In genomic region chr9:101449071-101449721, GRCh38 we compare ENCODE assay signal across 8 cellular contexts. TPM values are rescaled to one million over a fixed set of nuclear protein-coding genes. Genes with fewer than 3 reads are reported as not detected.
DNase-seq lines count a peak whose midpoint lies in the region; ATAC-seq and TF ChIP-seq lines count a peak whose summit lies in the region.

No MANE protein-coding gene starts in this region.

- H3K4me3 ChIP-seq in GM08714 (ENCODE audit: low read length) (peak overlapping the region; percentile 49; the same call in 1 of the 2 replicates), HCT116 (replicated peaks in 1 of 2; ENCODE audit: low read depth in 1 of 2, low read length in 2 of 2) (peak overlapping the region; percentile 48 to 60)

- CTCF ChIA-PET in HCT116 (lab: Charles Lee): interaction anchor here (0.7 to 2.3 kb wide), 20 partner anchors 10 to 279 kb away, joined by 3 to 36 read pairs (median 4); partner anchors contain the start of genes MRPL50, RNF20 and ZNF189

- H3K4me3 Mint-ChIP-seq in activated naive CD8-positive, alpha-beta T cell treated with anti-CD3 and anti-CD28 coated beads, Interleukin-2, amount 10 ng/mL, durations not matched to agents 7 days and 5 days: peak overlapping the region; percentile 73
- peak overlapping the region; percentile 86 for H3K4me3 Mint-ChIP-seq in type B pancreatic cell

- peak overlapping the region; percentile 93 for H3K4me2 ChIP-seq in HCT116 (ENCODE audit: low read length)

- intact Hi-C loops in HCT116 (cut with micrococcal nuclease): loop anchor here (2.0 to 10.0 kb wide), 2 partner anchors 82 to 276 kb away; no protein-coding TSS in a partner anchor
- intact Hi-C loops in Right ventricle myocardium inferior (cut with DNase I): no loop called here

- H3K27ac Mint-ChIP-seq in activated naive CD8-positive, alpha-beta T cell treated with anti-CD3 and anti-CD28 coated beads, Interleukin-2, amount 10 ng/mL, durations not matched to agents 7 days and 5 days: no peak overlapping the region
- peak overlapping the region; percentile 2 for H3K27ac Mint-ChIP-seq in type B pancreatic cell

- H3K27ac ChIP-seq in HCT116 (ENCODE audit: low read depth, low read length): peak overlapping the region; percentile 51; the same call in 1 of the 2 replicates

- DNase-seq in HCT116 (ENCODE audit: low read depth, low spot score) (peak; percentile 83), M059J (ENCODE audit: low read depth) (peak; percentile 78), SK-MEL-5 (ENCODE audit: low read depth, low spot score) (peak; percentile 78), Right ventricle myocardium inferior (ENCODE audit: missing footprints) (peak; percentile 83), omental fat pad (ENCODE audit: low spot score) (peak; percentile 47), type B pancreatic cell (ENCODE audit: extremely low spot score, unreplicated experiment) (peak; percentile 81)
- peak; percentile 67 for DNase-seq in activated naive CD8-positive, alpha-beta T cell treated with anti-CD3 and anti-CD28 coated beads, Interleukin-2, amount 10 ng/mL, durations not matched to agents 7 days and 5 days

- peaks cover 0 to 6% of the 10 kb centered on the region in 2 experiments; a peak in 2 of 4 replicates for H3K4me1 ChIP-seq in HCT116 (ENCODE audit: control insufficient read depth in 1 of 2, insufficient read depth in 2 of 2, low read length in 2 of 2)

- RAD21 ChIA-PET in HCT116 (lab: Charles Lee; ENCODE audit: low non-redundant PET in 1 of 2, low total read pairs in 2 of 2, uncharacterized antibody in 2 of 2, unreplicated experiment in 2 of 2): interaction anchor here (0.6 to 1.2 kb wide), 3 partner anchors 10 to 51 kb away, joined by 3 to 4 read pairs (median 3); no protein-coding TSS in a partner anchor

- H3K9me3 Mint-ChIP-seq in activated naive CD8-positive, alpha-beta T cell treated with anti-CD3 and anti-CD28 coated beads, Interleukin-2, amount 10 ng/mL, durations not matched to agents 7 days and 5 days: peaks cover 1% of the 10 kb centered on the region
- H3K9me3 Mint-ChIP-seq in type B pancreatic cell: peaks cover 4% of the 10 kb centered on the region

- in situ Hi-C loops in SK-MEL-5 (cut with HindIII; ENCODE audit: low pct_unique_long_range_greater_than_20kb, low sequenced_read_pairs): no loop called here

- peak overlapping the region; percentile 48; the same call in 1 of the 2 replicates for H3K9ac ChIP-seq in HCT116 (ENCODE audit: low read length)

- peaks cover 2% of the 10 kb centered on the region for H3K36me3 Mint-ChIP-seq in activated naive CD8-positive, alpha-beta T cell treated with anti-CD3 and anti-CD28 coated beads, Interleukin-2, amount 10 ng/mL, durations not matched to agents 7 days and 5 days
- no peaks in the 10 kb centered on the region for H3K36me3 Mint-ChIP-seq in type B pancreatic cell

- peak; percentile 67 for TF ChIP-seq RAD21 in HCT116 (IDR thresholded peaks at IDR 0.05; ENCODE audit: low read depth)

- H4K20me1 ChIP-seq in HCT116 (ENCODE audit: insufficient read depth): no peaks in the 10 kb centered on the region

- H3K27me3 Mint-ChIP-seq in activated naive CD8-positive, alpha-beta T cell treated with anti-CD3 and anti-CD28 coated beads, Interleukin-2, amount 10 ng/mL, durations not matched to agents 7 days and 5 days: peaks cover 49% of the 10 kb centered on the region
- peaks cover 13% of the 10 kb centered on the region for H3K27me3 Mint-ChIP-seq in type B pancreatic cell

- POLR2A ChIA-PET in HCT116 (lab: Charles Lee): interaction anchor here (0.7 to 1.8 kb wide), 3 partner anchors 11 to 38 kb away, joined by 3 to 4 read pairs (median 4); a partner anchor contains a TSS
- POLR2A ChIA-PET in activated naive CD8-positive, alpha-beta T cell treated with anti-CD3 and anti-CD28 coated beads, Interleukin-2, amount 10 ng/mL, durations not matched to agents 7 days and 5 days (lab: Charles Lee): no interaction called here

- TF ChIP-seq CTCF in HCT116 (IDR thresholded peaks at IDR 0.05 in 2 of 3, conservative IDR thresholded peaks at IDR 0.05 in 1 of 3; ENCODE audit: borderline replicate concordance in 1 of 3, insufficient read depth in 1 of 3, low read depth in 2 of 3, low read length in 2 of 3): peak; percentile 57 to 96 (median 72)
- no peak for TF ChIP-seq CTCF in omental fat pad (IDR thresholded peaks at IDR 0.05)
- TF ChIP-seq CTCF in type B pancreatic cell (conservative IDR thresholded peaks at IDR 0.05): peak; percentile 77

- no peaks in the 10 kb centered on the region for H3K36me3 ChIP-seq in HCT116 (ENCODE audit: control insufficient read depth in 1 of 2, insufficient read depth in 2 of 2, low read length in 2 of 2)

- H3K4me1 Mint-ChIP-seq in activated naive CD8-positive, alpha-beta T cell treated with anti-CD3 and anti-CD28 coated beads, Interleukin-2, amount 10 ng/mL, durations not matched to agents 7 days and 5 days: peaks cover 5% of the 10 kb centered on the region
- no peaks in the 10 kb centered on the region for H3K4me1 Mint-ChIP-seq in type B pancreatic cell (ENCODE audit: unreplicated experiment)

- BruUV-seq in HCT116 (replicated peaks; lab: Mats Ljungman, UMichigan): no TSS peak

- peak overlapping the region; percentile 99 for H2AFZ ChIP-seq in HCT116 (ENCODE audit: low read depth, low read length, poor library complexity, severe bottlenecking)

- no peaks in the 10 kb centered on the region for H3K79me2 ChIP-seq in HCT116 (ENCODE audit: insufficient read depth, low read length)

- ATAC-seq in HCT116 (peak; percentile 98), Right ventricle myocardium inferior (peak; percentile 97), omental fat pad (ENCODE audit: low FRiP score) (peak; percentile 97)
- peak; percentile 94 for ATAC-seq in activated naive CD8-positive, alpha-beta T cell treated with anti-CD3 and anti-CD28 coated beads, Interleukin-2, amount 10 ng/mL, durations not matched to agents 7 days and 5 days (ENCODE audit: low read depth)

- TF ChIP-seq POLR2A in HCT116 (IDR thresholded peaks at IDR 0.05; ENCODE audit: borderline replicate concordance, extremely low read depth, insufficient read depth, insufficient read length): no peak

- no peaks in the 10 kb centered on the region for H3K9me2 ChIP-seq in HCT116 (ENCODE audit: insufficient read depth)

- H3K27me3 ChIP-seq in HCT116 (ENCODE audit: insufficient read depth, low read length): no peaks in the 10 kb centered on the region

- no peaks in the 10 kb centered on the region for H3K9me3 ChIP-seq in HCT116 (ENCODE audit: control insufficient read depth in 1 of 2, insufficient read depth in 1 of 2, low read depth in 1 of 2, low read length in 2 of 2)

TF ChIP-seq in HCT116, 20 proteins besides CTCF, POLR2A, EP300 and RAD21:
- TF ChIP-seq CBX3 (IDR thresholded peaks at IDR 0.05; ENCODE audit: low read depth) (0 out of 2 replicates have a peak, but pooled peaks have one; percentile 58), ELF1 (IDR thresholded peaks at IDR 0.05; ENCODE audit: borderline replicate concordance, low read depth) (no peak), POLR2AphosphoS5 (IDR thresholded peaks at IDR 0.05; ENCODE audit: low read depth, low read length) (no peak), JUND (IDR thresholded peaks at IDR 0.05) (no peak), SRF (IDR thresholded peaks at IDR 0.05; ENCODE audit: low read depth) (no peak), MAX (IDR thresholded peaks at IDR 0.05) (peak; percentile 29; the same call in 1 of the 2 replicates)
TF ChIP-seq in HCT116: peak in this region for 2.

RNA-seq across cellular contexts. Expression of gene ALDOB, which starts 13.6 kb away (rescaled TPM):
- 1.2 TPM for total RNA-seq in HCT116 (2021; ENCODE audit: unreplicated experiment)
- 0.04 TPM in 1 of 2 replicates, not detected in the other for polyA plus RNA-seq in HCT116 (2012)
- not detected in 2 replicates for total RNA-seq in M059J (2014; rRNA removed; shearing (Covaris generic))
- not detected in 2 replicates for total RNA-seq in SK-MEL-5 (2014; rRNA removed; shearing (Covaris generic))
- polyA plus RNA-seq in SK-MEL-5 (2015; cell fraction: cytosol; rRNA removed): not detected in 2 replicates
- not detected in 2 replicates for polyA plus RNA-seq in SK-MEL-5 (2015; cell fraction: nucleus; rRNA removed)
- total RNA-seq in activated naive CD8-positive, alpha-beta T cell treated with anti-CD3 and anti-CD28 coated beads, Interleukin-2, amount 10 ng/mL, durations not matched to agents 7 days and 5 days: not detected
- total RNA-seq in Right ventricle myocardium inferior: 0.43 TPM
- under 1 TPM in 1 of 4 donors, not detected in 3; 0.38 TPM for total RNA-seq in omental fat pad
- 30.5 and 36.7 TPM in 2 replicates for total RNA-seq in type B pancreatic cell (ENCODE audit: low replicate concordance)

RNA-seq across cellular contexts. Expression of gene ZNF189, which starts 50.5 kb away (rescaled TPM):
- 10.6 TPM for total RNA-seq in HCT116 (2021; ENCODE audit: unreplicated experiment)
- polyA plus RNA-seq in HCT116 (2012): 1.9 and 3.7 TPM in 2 replicates
- 11.1 and 15.1 TPM in 2 replicates for total RNA-seq in M059J (2014; rRNA removed; shearing (Covaris generic))
- 14.6 and 14.9 TPM in 2 replicates for total RNA-seq in SK-MEL-5 (2014; rRNA removed; shearing (Covaris generic))
- 6.0 and 7.8 TPM in 2 replicates for polyA plus RNA-seq in SK-MEL-5 (2015; cell fraction: cytosol; rRNA removed)
- 32.9 and 35.8 TPM in 2 replicates for polyA plus RNA-seq in SK-MEL-5 (2015; cell fraction: nucleus; rRNA removed)
- total RNA-seq in activated naive CD8-positive, alpha-beta T cell treated with anti-CD3 and anti-CD28 coated beads, Interleukin-2, amount 10 ng/mL, durations not matched to agents 7 days and 5 days: 10 to 100 TPM; 14.6 to 16.0 TPM
- 15.2 TPM for total RNA-seq in Right ventricle myocardium inferior
- 10 to 100 TPM; 17.0 to 29.2 (median 21.0) TPM for total RNA-seq in omental fat pad
- 18.0 and 26.2 TPM in 2 replicates for total RNA-seq in type B pancreatic cell (ENCODE audit: low replicate concordance)

RNA-seq across cellular contexts. Expression of gene MRPL50, which starts 50.8 kb away (rescaled TPM):
- total RNA-seq in HCT116 (2021; ENCODE audit: unreplicated experiment) (14.6 TPM), Right ventricle myocardium inferior (16.5 TPM), omental fat pad (10 to 100 TPM in 3 of 4 donors, 1 to 10 TPM in 1; 9.9 to 13.7 (median 12.6) TPM), type B pancreatic cell (ENCODE audit: low replicate concordance) (12.4 and 16.3 TPM in 2 replicates)
- polyA plus RNA-seq in HCT116 (2012): 4.9 and 6.7 TPM in 2 replicates
- 29.2 and 34.4 TPM in 2 replicates for total RNA-seq in M059J (2014; rRNA removed; shearing (Covaris generic))
- total RNA-seq in SK-MEL-5 (2014; rRNA removed; shearing (Covaris generic)): 33.8 and 33.9 TPM in 2 replicates
- polyA plus RNA-seq in SK-MEL-5 (2015; cell fraction: cytosol; rRNA removed): 13.6 and 14.3 TPM in 2 replicates
- polyA plus RNA-seq in SK-MEL-5 (2015; cell fraction: nucleus; rRNA removed): 12.5 and 14.0 TPM in 2 replicates
- 10 to 100 TPM; 11.8 to 12.2 TPM for total RNA-seq in activated naive CD8-positive, alpha-beta T cell treated with anti-CD3 and anti-CD28 coated beads, Interleukin-2, amount 10 ng/mL, durations not matched to agents 7 days and 5 days

Comparison
In these comparisons a context has a peak if more than half of its experiments do, and no peak if none do; other contexts are left out.
1. Peak in every context shown above with its lines: DNase-seq, ATAC-seq, H3K4me3 ChIP-seq and H3K27ac ChIP-seq.
2. CTCF ChIP-seq: peak in HCT116 (3 of 3) and type B pancreatic cell (single experiment); none in omental fat pad (0 of 3).
3. RNA of gene ALDOB, which starts 13.6 kb away (total RNA-seq): 30.5 to 36.7 TPM in type B pancreatic cell; 1.2 TPM in HCT116 (single experiment), 0.43 TPM in Right ventricle myocardium inferior (single experiment), not detected in M059J, not detected in SK-MEL-5, not detected in activated naive CD8-positive, alpha-beta T cell treated with anti-CD3 and anti-CD28 coated beads, Interleukin-2, amount 10 ng/mL, durations not matched to agents 7 days and 5 days and 0.38 TPM in omental fat pad; every median in the first group is over 10 times any median in the second.